28 cellular contexts compared by ENCODE assay signal in the genomic region with DNA sequence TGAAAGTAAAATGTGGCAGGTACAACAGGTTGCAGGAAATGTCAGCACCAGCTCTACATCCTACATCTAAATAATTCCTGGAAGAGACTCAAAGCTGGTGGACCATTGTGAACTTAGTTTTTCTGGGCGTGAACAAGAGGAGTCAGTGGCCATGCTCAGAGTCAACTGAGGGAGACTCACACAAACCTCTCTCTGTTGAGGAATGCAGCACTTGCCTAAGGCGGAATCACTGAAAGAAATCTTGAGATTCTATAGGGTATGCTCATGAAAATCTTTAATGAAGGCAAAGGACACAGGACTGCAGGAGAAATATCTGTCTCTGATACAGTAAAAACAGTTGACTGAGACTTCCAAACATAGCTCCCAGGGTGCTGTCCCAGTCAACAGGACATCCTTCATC. TPM values are rescaled to one million over a fixed set of nuclear protein-coding genes. Genes with fewer than 3 reads are reported as not detected.
"Had no signal": no experiment of that assay in that cellular context is flagged by ENCODE, and none has a peak within 500 bp of the region (broad histone marks: within the 10 kb centered on the region; RNA-seq: fewer than 3 reads in every experiment).

No MANE protein-coding gene starts in this region.

- H3K9me3 Mint-ChIP-seq: activated T-helper 17 cell treated with anti-CD3 and anti-CD28 coated beads, Interleukin-2, amount 50 U/mL, for 72 hours; central memory CD8-positive, alpha-beta T cell; effector memory CD8-positive, alpha-beta T cell; natural killer cell treated with Interleukin-12 subunit alpha and Interleukin-12 subunit beta and Interleukin-15 and Interleukin-18, amount 100 ng/mL, for 72 hours; T-helper 1 cell treated with Interleukin-12 subunit alpha and Interleukin-12 subunit beta and Interleukin-4 antibody, amounts not matched to agents 30 μg/mL and 1 μg/mL, for 36 hours had no signal

- H3K4me3 Mint-ChIP-seq: activated CD8-positive, alpha-beta T cell treated with anti-CD3 and anti-CD28 coated beads, Interleukin-2, amount 10 ng/mL, durations not matched to agents 7 days and 5 days; activated naive CD8-positive, alpha-beta T cell; central memory CD8-positive, alpha-beta T cell; effector memory CD8-positive, alpha-beta T cell; T-helper 1 cell treated with Interleukin-12 subunit alpha and Interleukin-12 subunit beta and Interleukin-4 antibody, amounts not matched to agents 30 μg/mL and 1 μg/mL, for 36 hours had no signal

- H3K36me3 Mint-ChIP-seq: activated naive CD8-positive, alpha-beta T cell; natural killer cell treated with Interleukin-12 subunit alpha and Interleukin-12 subunit beta and Interleukin-15 and Interleukin-18, amount 100 ng/mL, for 72 hours had no signal

- H3K36me3 ChIP-seq: colonic mucosa, gastrocnemius medialis, right atrium auricular region, upper lobe of right lung had no signal

- H3K27ac ChIP-seq: colonic mucosa, dorsolateral prefrontal cortex, gastrocnemius medialis, right atrium auricular region, upper lobe of right lung had no signal

- DNase-seq: activated CD4-positive, alpha-beta T cell treated with anti-CD3 and anti-CD28 coated beads for 48 hours; activated CD4-positive, CD25-positive, alpha-beta regulatory T cell; activated CD8-positive, alpha-beta T cell treated with anti-CD3 and anti-CD28 coated beads, Interleukin-2, amount 10 ng/mL, durations not matched to agents 7 days and 5 days; activated naive CD4-positive, alpha-beta T cell; colonic mucosa; dorsolateral prefrontal cortex; effector memory CD8-positive, alpha-beta T cell; gastrocnemius medialis; hippocampal formation; left ventricle myocardium superior; mammary epithelial cell; stimulated activated CD4-positive, alpha-beta T cell treated with anti-CD3 and anti-CD28 coated beads, Interleukin-4, amount 100 ng/mL, for 4 hours; stimulated activated naive CD8-positive, alpha-beta T cell treated with anti-CD3 and anti-CD28 coated beads, Interleukin-15, Interleukin-2, amounts not matched to agents 100 U/mL and 50 U/mL, for 24 hours; T1000; upper lobe of right lung had no signal

- H3K4me3 ChIP-seq: colonic mucosa, dorsolateral prefrontal cortex, gastrocnemius medialis, right atrium auricular region, upper lobe of right lung had no signal

- H3K27ac Mint-ChIP-seq: activated CD8-positive, alpha-beta T cell treated with anti-CD3 and anti-CD28 coated beads, Interleukin-2, amount 10 ng/mL, durations not matched to agents 7 days and 5 days; activated naive CD8-positive, alpha-beta T cell; activated T-helper 17 cell treated with anti-CD3 and anti-CD28 coated beads, Interleukin-2, amount 50 U/mL, for 72 hours; effector memory CD8-positive, alpha-beta T cell; natural killer cell treated with Interleukin-12 subunit alpha and Interleukin-12 subunit beta and Interleukin-15 and Interleukin-18, amount 100 ng/mL, for 72 hours; progenitor cell of endocrine pancreas; T-helper 1 cell treated with Interleukin-12 subunit alpha and Interleukin-12 subunit beta and Interleukin-4 antibody, amounts not matched to agents 30 μg/mL and 1 μg/mL, for 36 hours had no signal

- H3K27me3 ChIP-seq: colonic mucosa, gastrocnemius medialis, right atrium auricular region, upper lobe of right lung had no signal

- H3K4me1 Mint-ChIP-seq: central memory CD8-positive, alpha-beta T cell had no signal

- ATAC-seq: activated CD8-positive, alpha-beta T cell treated with anti-CD3 and anti-CD28 coated beads, Interleukin-2, amount 10 ng/mL, durations not matched to agents 7 days and 5 days; effector memory CD8-positive, alpha-beta T cell; esophagus mucosa; gastrocnemius medialis; left ventricle myocardium superior; natural killer cell treated with Interleukin-12 subunit alpha and Interleukin-12 subunit beta and Interleukin-15 and Interleukin-18, amount 100 ng/mL, for 72 hours; stimulated activated naive CD8-positive, alpha-beta T cell treated with anti-CD3 and anti-CD28 coated beads, Interleukin-15, Interleukin-2, amounts not matched to agents 100 U/mL and 50 U/mL, for 24 hours; upper lobe of right lung had no signal

- H3K4me1 ChIP-seq: colonic mucosa, gastrocnemius medialis, right atrium auricular region, upper lobe of right lung had no signal

RNA-seq across cellular contexts. Expression of a gene that starts 22.5 kb away (rescaled TPM):
- total RNA-seq: activated CD8-positive, alpha-beta T cell treated with anti-CD3 and anti-CD28 coated beads, Interleukin-2, amount 10 ng/mL, durations not matched to agents 7 days and 5 days; activated T-helper 17 cell treated with anti-CD3 and anti-CD28 coated beads, Interleukin-2, amount 50 U/mL, for 72 hours; astrocyte; endothelial cell of umbilical vein; esophagus mucosa; left ventricle myocardium superior; mammary epithelial cell; natural killer cell treated with Interleukin-12 subunit alpha and Interleukin-12 subunit beta and Interleukin-15 and Interleukin-18, amount 100 ng/mL, for 72 hours; osteocyte; right atrium auricular region; subcutaneous adipose tissue; upper lobe of right lung had no signal
- polyA plus RNA-seq: endothelial cell of umbilical vein, mammary epithelial cell had no signal

RNA-seq across cellular contexts. Expression of a gene that starts 54.8 kb away (rescaled TPM):
- total RNA-seq: activated CD8-positive, alpha-beta T cell treated with anti-CD3 and anti-CD28 coated beads, Interleukin-2, amount 10 ng/mL, durations not matched to agents 7 days and 5 days; activated T-helper 17 cell treated with anti-CD3 and anti-CD28 coated beads, Interleukin-2, amount 50 U/mL, for 72 hours; astrocyte; colonic mucosa; dorsolateral prefrontal cortex; endothelial cell of umbilical vein; esophagus mucosa; gastrocnemius medialis; left ventricle myocardium superior; mammary epithelial cell; natural killer cell treated with Interleukin-12 subunit alpha and Interleukin-12 subunit beta and Interleukin-15 and Interleukin-18, amount 100 ng/mL, for 72 hours; osteocyte; progenitor cell of endocrine pancreas; right atrium auricular region; subcutaneous adipose tissue; upper lobe of right lung had no signal
- polyA plus RNA-seq: endothelial cell of umbilical vein, mammary epithelial cell, thymus had no signal
